8 cellular contexts compared by ENCODE assay signal in genomic region chr12:27780612-27781408, GRCh38. TPM values are rescaled to one million over a fixed set of nuclear protein-coding genes. Genes with fewer than 3 reads are reported as not detected.
DNase-seq lines count a peak whose midpoint lies in the region; ATAC-seq and TF ChIP-seq lines count a peak whose summit lies in the region.

No MANE protein-coding gene starts in this region.

- ATAC-seq in GM19395 (IDR thresholded peaks at IDR 0.05; ENCODE audit: unreplicated experiment) (peak; percentile 47), HG03457 (IDR thresholded peaks at IDR 0.05; ENCODE audit: unreplicated experiment) (peak; percentile 20)

- peaks cover 3% of the 10 kb centered on the region for H3K27me3 Mint-ChIP-seq in brain

- H3K36me3 Mint-ChIP-seq in brain = peaks cover 35% of the 10 kb centered on the region

- peaks cover 61% of the 10 kb centered on the region for H3K4me1 Mint-ChIP-seq in brain

- H3K4me3 ChIP-seq in kidney epithelial cell (ENCODE audit: low read depth, low read length) = peak overlapping the region; percentile 53

- H3K27ac Mint-ChIP-seq in brain = peak overlapping the region; percentile 63 to 93 (median 85)

- no peaks in the 10 kb centered on the region for H3K36me3 ChIP-seq in kidney epithelial cell (ENCODE audit: control insufficient read depth, insufficient read depth, low read length)

- DNase-seq in COLO668 (lab: John Stamatoyannopoulos, UW; ENCODE audit: unreplicated experiment) (peak; percentile 66), kidney epithelial cell (ENCODE audit: low read depth) (no peak), SIG-M5 treated with dmso at 0.1 percent for 504 hours (lab: John Stamatoyannopoulos, UW; ENCODE audit: unreplicated experiment) (no peak)
- peak; percentile 3 for DNase-seq in stimulated activated CD8-positive, alpha-beta memory T cell treated with anti-CD3 and anti-CD28 coated beads, Interleukin-15, amount 100 ng/mL, for 24 hours (ENCODE audit: low read depth)

- H3K9me3 Mint-ChIP-seq in brain = peaks cover 0 to 3% (median 0%) of the 10 kb centered on the region in 5 experiments

- TF ChIP-seq POLR2A in Raji (IDR thresholded peaks at IDR 0.05; ENCODE audit: insufficient read depth, low read depth, low read length) = peak; percentile 25; the same call in 1 of the 2 replicates

- no peaks in the 10 kb centered on the region for H3K27me3 ChIP-seq in kidney epithelial cell (ENCODE audit: control insufficient read depth, insufficient read depth, low read length)

- TF ChIP-seq CTCF in brain (conservative IDR thresholded peaks at IDR 0.05) = no peak
- no peak for TF ChIP-seq CTCF in kidney epithelial cell (IDR thresholded peaks at IDR 0.05; ENCODE audit: insufficient read depth, low read length, poor library complexity, severe bottlenecking)

- peak overlapping the region; percentile 79 to 84 (median 82) for H3K4me3 Mint-ChIP-seq in brain

RNA-seq across cellular contexts. Expression of gene MANSC4, which starts 0.8 kb away (rescaled TPM):
- polyA plus RNA-seq in brain (ENCODE audit: insufficient read depth, low read depth, low replicate concordance) = not detected
- not detected in 2 replicates for total RNA-seq in kidney epithelial cell

RNA-seq across cellular contexts. Expression of gene KLHL42, which starts 0.8 kb away (rescaled TPM):
- 5.6 TPM for polyA plus RNA-seq in brain (ENCODE audit: insufficient read depth, low read depth, low replicate concordance)
- 19.3 and 24.7 TPM in 2 replicates for total RNA-seq in kidney epithelial cell

Comparison
In these comparisons a context has a peak if more than half of its experiments do, and no peak if none do; other contexts are left out.
1. DNase-seq: peak in COLO668 (single experiment) and stimulated activated CD8-positive, alpha-beta memory T cell treated with anti-CD3 and anti-CD28 coated beads, Interleukin-15, amount 100 ng/mL, for 24 hours (single experiment); none in kidney epithelial cell (single experiment) and SIG-M5 treated with dmso at 0.1 percent for 504 hours (single experiment).